In genomic region chr1:50271337-50271736, GRCh38 we compare ENCODE assay signal across 12 cellular contexts.
"Had no signal": no experiment of that assay in that cellular context is flagged by ENCODE, and none has a peak within 500 bp of the region (broad histone marks: within the 10 kb centered on the region; RNA-seq: fewer than 3 reads in every experiment).

No MANE protein-coding gene starts in this region.

- H3K27ac ChIP-seq: colonic mucosa, foreskin keratinocyte, heart right ventricle, left lung, psoas muscle, sigmoid colon, upper lobe of left lung had no signal

- H3K9me3 ChIP-seq: colonic mucosa, heart right ventricle, left lung, psoas muscle, sigmoid colon, upper lobe of left lung had no signal

- H3K27me3 ChIP-seq: colonic mucosa, foreskin keratinocyte, upper lobe of left lung had no signal

- H3K4me3 ChIP-seq: colonic mucosa, heart right ventricle, left lung, psoas muscle, sigmoid colon, upper lobe of left lung had no signal

- H3K4me1 ChIP-seq: colonic mucosa, foreskin keratinocyte, psoas muscle, sigmoid colon, upper lobe of left lung had no signal

- ATAC-seq: foreskin keratinocyte, psoas muscle had no signal

- DNase-seq: activated CD4-positive, alpha-beta T cell treated with anti-CD3 and anti-CD28 coated beads, Interleukin-2, amount 50 U/mL, for 1 hour; activated CD4-positive, CD25-positive, alpha-beta regulatory T cell; activated T-cell treated with anti-CD3 and anti-CD28 coated beads for 4 hours; foreskin keratinocyte; left lung; mesenchymal stem cell; sigmoid colon; stimulated activated naive CD4-positive, alpha-beta T cell treated with Interleukin-2 at 50 U/mL for 16 hours had no signal

- H3K36me3 ChIP-seq: colonic mucosa, heart right ventricle, left lung, sigmoid colon, upper lobe of left lung had no signal
